30 cellular contexts compared by ENCODE assay signal in the genomic region with DNA sequence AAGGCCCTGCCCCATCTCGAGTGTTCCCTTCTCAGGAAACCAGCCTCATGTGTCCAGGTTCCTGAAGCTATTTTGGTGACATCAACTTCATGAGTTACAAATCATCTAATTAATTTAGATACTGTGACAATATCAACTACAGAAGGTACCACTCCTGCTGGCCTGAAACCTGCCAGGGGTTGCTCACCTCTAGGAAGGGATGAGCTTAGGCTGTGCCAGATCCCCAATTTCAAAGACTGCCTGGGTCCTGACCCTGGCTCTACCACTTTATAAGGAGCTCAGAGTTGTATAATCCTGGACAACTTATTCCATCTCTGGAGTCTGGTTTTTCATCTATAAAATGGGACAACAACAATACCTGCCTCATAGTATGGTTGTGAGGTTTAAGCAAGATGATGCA. TPM values are rescaled to one million over a fixed set of nuclear protein-coding genes. Genes with fewer than 3 reads are reported as not detected.
"Had no signal": no experiment of that assay in that cellular context is flagged by ENCODE, and none has a peak within 500 bp of the region (broad histone marks: within the 10 kb centered on the region; RNA-seq: fewer than 3 reads in every experiment).

No MANE protein-coding gene starts in this region.

- ATAC-seq: stimulated activated effector memory CD8-positive, alpha-beta T cell treated with anti-CD3 and anti-CD28 coated beads, Interleukin-12 subunit alpha, Interleukin-12 subunit beta, amount 100 ng/mL, for 72 hours; stimulated activated memory B cell treated with anti-CD40 and anti-IgM and Interleukin-4, amounts not matched to agents 10 μg/mL and 1 μg/mL and 100 μg/mL, for 72 hours; stimulated activated naive B cell treated with anti-CD40 and anti-IgM and Interleukin-4, amounts not matched to agents 10 μg/mL and 1 μg/mL and 100 μg/mL, for 72 hours; stimulated activated naive CD8-positive, alpha-beta T cell treated with anti-CD3 and anti-CD28 coated beads, Interleukin-15, amount 100 ng/mL, for 72 hours; stimulated activated naive CD8-positive, alpha-beta T cell treated with anti-CD3 and anti-CD28 coated beads, Interleukin-15, Interleukin-2, amounts not matched to agents 100 U/mL and 50 U/mL, for 24 hours; upper lobe of right lung had no signal

- DNase-seq: stimulated activated CD4-positive, alpha-beta T cell treated with anti-CD3 and anti-CD28 coated beads, Interleukin-2, amount 100 ng/mL, for 48 hours; stimulated activated CD4-positive, alpha-beta T cell treated with anti-CD3 and anti-CD28 coated beads, Interleukin-4, amount 100 ng/mL, for 1 hour; stimulated activated CD4-positive, alpha-beta T cell treated with anti-CD3 and anti-CD28 coated beads, Interleukin-4, amount 100 ng/mL, for 24 hours; stimulated activated CD4-positive, alpha-beta T cell treated with anti-CD3 and anti-CD28 coated beads, Interleukin-4, amount 100 ng/mL, for 4 hours; stimulated activated CD8-positive, alpha-beta memory T cell treated with anti-CD3 and anti-CD28 coated beads, Interleukin-4, amount 100 ng/mL, for 48 hours; stimulated activated naive B cell treated with anti-CD40 and anti-IgM and Interleukin-4, amounts not matched to agents 10 μg/mL and 1 μg/mL and 100 μg/mL, for 72 hours; stimulated activated naive CD4-positive, alpha-beta T cell; stimulated activated naive CD4-positive, alpha-beta T cell treated with Interleukin-2 at 50 U/mL for 16 hours; stimulated activated naive CD8-positive, alpha-beta T cell treated with anti-CD3 and anti-CD28 coated beads, Interleukin-15, amount 100 ng/mL, for 72 hours; stimulated activated naive CD8-positive, alpha-beta T cell treated with anti-CD3 and anti-CD28 coated beads, Interleukin-15, Interleukin-2, amounts not matched to agents 100 U/mL and 50 U/mL, for 24 hours; stomach; substantia nigra; testis; thyroid gland; tibial artery; transverse colon; trophoblast cell; upper lobe of left lung; upper lobe of right lung; uterus had no signal

- H3K9me3 ChIP-seq: suprapubic skin, testis, thoracic aorta, thyroid gland, transverse colon, upper lobe of left lung, upper lobe of right lung, uterus, vagina had no signal

- H3K4me1 ChIP-seq: stomach, suprapubic skin, testis, thyroid gland, tibial artery, tibial nerve, transverse colon, upper lobe of left lung, upper lobe of right lung, uterus, vagina had no signal

- H3K27me3 ChIP-seq: testis, thyroid gland, tibial nerve, transverse colon, upper lobe of left lung, upper lobe of right lung, uterus, vagina had no signal

- H3K27ac ChIP-seq: stomach, suprapubic skin, testis, thoracic aorta, thyroid gland, tibial artery, tibial nerve, transverse colon, upper lobe of left lung, upper lobe of right lung, uterus, vagina had no signal

- H3K36me3 ChIP-seq: stomach, suprapubic skin, thoracic aorta, thyroid gland, tibial artery, tibial nerve, transverse colon, upper lobe of left lung, upper lobe of right lung, uterus, vagina had no signal

- H3K4me3 ChIP-seq: stomach, suprapubic skin, testis, thoracic aorta, thyroid gland, tibial artery, tibial nerve, transverse colon, upper lobe of left lung, upper lobe of right lung, uterus, vagina had no signal

RNA-seq across cellular contexts. Expression of gene C16orf78, which starts 5.2 kb away (rescaled TPM):
- total RNA-seq: stomach, subcutaneous adipose tissue, suprapubic skin, temporal lobe, thoracic aorta, thyroid gland, tibial nerve, transverse colon, upper lobe of left lung, upper lobe of right lung, ureter, urinary bladder, uterus, vagina had no signal
